In the genomic region with DNA sequence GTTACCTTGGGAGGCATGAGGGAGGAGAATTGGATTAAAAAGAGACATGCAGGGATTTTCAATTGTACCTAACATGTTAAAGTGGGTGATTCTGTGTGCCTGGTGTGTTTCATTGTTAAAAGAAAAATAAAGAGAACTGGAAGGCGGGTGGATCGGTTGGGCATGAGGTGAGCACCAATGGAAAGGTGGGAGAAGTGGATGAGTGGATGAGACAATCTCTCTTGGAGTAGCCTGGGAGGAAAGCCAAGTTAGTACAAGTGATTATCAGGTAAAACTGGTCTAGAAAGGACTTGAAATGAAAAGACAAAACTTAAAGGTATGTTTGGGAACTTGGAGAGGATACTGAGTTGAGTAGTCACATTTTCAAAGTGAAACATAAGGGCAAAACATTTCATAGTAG, we compare ENCODE assay signal across 19 cellular contexts. TPM values are rescaled to one million over a fixed set of nuclear protein-coding genes. Genes with fewer than 3 reads are reported as not detected.
A peak's percentile ranks its signal among the peaks of the same experiment; 100 is the strongest.
DNase-seq lines count a peak whose midpoint lies in the region; FAIRE-seq and TF ChIP-seq lines count a peak whose summit lies in the region.
"Had no signal": no experiment of that assay in that cellular context is flagged by ENCODE, and none has a peak within 500 bp of the region (broad histone marks: within the 10 kb centered on the region; RNA-seq: fewer than 3 reads in every experiment).

No MANE protein-coding gene starts in this region.

- H3K4me1 Mint-ChIP-seq in astrocyte (ENCODE audit: low read depth, unreplicated experiment): peaks cover 16% of the 10 kb centered on the region

- intact Hi-C loops in posterior cingulate gyrus (cut with DNase I): no loop called here
- intact Hi-C loops in colonic mucosa (cut with DNase I): no loop called here

- H3K27ac Mint-ChIP-seq in astrocyte (ENCODE audit: unreplicated experiment): no peak overlapping the region
- H3K27ac Mint-ChIP-seq: IgD-negative memory B cell; T-helper 1 cell treated with Interleukin-12 subunit alpha and Interleukin-12 subunit beta and Interleukin-4 antibody, amounts not matched to agents 30 μg/mL and 1 μg/mL, for 36 hours had no signal

- no peak overlapping the region for H3K4me3 ChIP-seq in astrocyte (ENCODE audit: insufficient read depth, low read depth, low read length)
- H3K4me3 ChIP-seq in colonic mucosa: no peak overlapping the region
- H3K4me3 ChIP-seq: A549; BLaER1 treated with 17β-estradiol and CSF1 and Interleukin-3, amounts not matched to agents 10 nM and 100 nM had no signal

- H3K27me3 ChIP-seq in astrocyte (ENCODE audit: insufficient read depth, low read length) (no peaks in the 10 kb centered on the region), colonic mucosa (no peaks in the 10 kb centered on the region)
- H3K27me3 ChIP-seq: BLaER1 treated with 17β-estradiol and CSF1 and Interleukin-3, amounts not matched to agents 10 nM and 100 nM had no signal

- H3K9ac ChIP-seq in astrocyte (ENCODE audit: low read length) (no peak overlapping the region), colonic mucosa (ENCODE audit: low read depth in 2 of 2, low read length in 2 of 2) (no peak overlapping the region)
- H3K9ac ChIP-seq: BLaER1 treated with 17β-estradiol and CSF1 and Interleukin-3, amounts not matched to agents 10 nM and 100 nM had no signal

- no peaks in the 10 kb centered on the region for H3K79me2 ChIP-seq in astrocyte (ENCODE audit: insufficient read depth, low read length)

- peak; percentile 12 for DNase-seq in NCI-H2171 treated with DMSO at 0.1 percent for 48 hours (lab: John Stamatoyannopoulos, UW)
- no peak for DNase-seq in NCI-H2171 (lab: John Stamatoyannopoulos, UW)
- DNase-seq in NCI-H2029 treated with DMSO at 0.1 percent for 48 hours (lab: John Stamatoyannopoulos, UW): peak; percentile 75
- no peak for DNase-seq in astrocyte (ENCODE audit: low read depth)
- DNase-seq in posterior cingulate gyrus: no peak
- no peak for DNase-seq in NCI-H226
- DNase-seq in colonic mucosa: no peak
- DNase-seq: EL; Kasumi-1; NCI-H146; NCI-H524 treated with DMSO at 0.1 percent for 48 hours; NK-92 treated with Interleukin-12 subunit alpha and Interleukin-12 subunit beta, amount 100 ng/mL, for 24 hours; OCI-M1; RPMI8226 had no signal

- no peaks in the 10 kb centered on the region for H3K27me3 Mint-ChIP-seq in astrocyte (ENCODE audit: low read depth, unreplicated experiment)

- H3K4me1 ChIP-seq in astrocyte (ENCODE audit: insufficient read depth, low read length) (peaks cover 11% of the 10 kb centered on the region), colonic mucosa (no peaks in the 10 kb centered on the region)
- H3K4me1 ChIP-seq: A549 had no signal

- no peak overlapping the region for H3K4me2 ChIP-seq in astrocyte (ENCODE audit: low read length)
- H3K4me2 ChIP-seq: A549; BLaER1 treated with 17β-estradiol and CSF1 and Interleukin-3, amounts not matched to agents 10 nM and 100 nM had no signal

- H3K9me3 Mint-ChIP-seq in astrocyte (ENCODE audit: unreplicated experiment): no peaks in the 10 kb centered on the region
- H3K9me3 Mint-ChIP-seq: IgD-negative memory B cell; T-helper 1 cell treated with Interleukin-12 subunit alpha and Interleukin-12 subunit beta and Interleukin-4 antibody, amounts not matched to agents 30 μg/mL and 1 μg/mL, for 36 hours had no signal

- no peaks in the 10 kb centered on the region for H3K9me3 ChIP-seq in astrocyte (ENCODE audit: insufficient read depth, low read depth, low read length)
- H3K9me3 ChIP-seq in colonic mucosa: no peaks in the 10 kb centered on the region
- H3K9me3 ChIP-seq: A549; BLaER1 treated with 17β-estradiol and CSF1 and Interleukin-3, amounts not matched to agents 10 nM and 100 nM had no signal

- H2AFZ ChIP-seq in astrocyte (ENCODE audit: low read depth, low read length): no peak overlapping the region

- TF ChIP-seq CTCF in astrocyte (IDR thresholded peaks at IDR 0.05; ENCODE audit: insufficient read depth, low read depth, low read length) (no peak), colonic mucosa (IDR thresholded peaks at IDR 0.05) (no peak)

- FAIRE-seq in astrocyte (lab: Jason Lieb, UNC): peak; percentile 43
- FAIRE-seq: A549 had no signal

- H3K27ac ChIP-seq in astrocyte (ENCODE audit: low read depth, low read length): no peak overlapping the region
- no peak overlapping the region for H3K27ac ChIP-seq in colonic mucosa
- H3K27ac ChIP-seq: A549; BLaER1 treated with 17β-estradiol and CSF1 and Interleukin-3, amounts not matched to agents 10 nM and 100 nM had no signal

- H3K36me3 ChIP-seq in astrocyte (ENCODE audit: insufficient read depth, low read length): peaks cover 5% of the 10 kb centered on the region
- H3K36me3 ChIP-seq in colonic mucosa: no peaks in the 10 kb centered on the region
- H3K36me3 ChIP-seq: BLaER1 treated with 17β-estradiol and CSF1 and Interleukin-3, amounts not matched to agents 10 nM and 100 nM had no signal

- H4K20me1 ChIP-seq in astrocyte (ENCODE audit: insufficient read depth, low read length): no peaks in the 10 kb centered on the region
- H4K20me1 ChIP-seq: BLaER1 treated with 17β-estradiol and CSF1 and Interleukin-3, amounts not matched to agents 10 nM and 100 nM had no signal

- H3K36me3 Mint-ChIP-seq in astrocyte (ENCODE audit: low read depth, unreplicated experiment): peaks cover 2% of the 10 kb centered on the region
- H3K36me3 Mint-ChIP-seq: IgD-negative memory B cell had no signal

- H3K4me3 Mint-ChIP-seq in astrocyte (ENCODE audit: unreplicated experiment): no peak overlapping the region
- H3K4me3 Mint-ChIP-seq: IgD-negative memory B cell; T-helper 1 cell treated with Interleukin-12 subunit alpha and Interleukin-12 subunit beta and Interleukin-4 antibody, amounts not matched to agents 30 μg/mL and 1 μg/mL, for 36 hours had no signal

RNA-seq across cellular contexts. Expression of a gene that starts 12.1 kb away (rescaled TPM):
- 9.3 and 9.4 TPM in 2 replicates for total RNA-seq in astrocyte
- 1 to 10 TPM; 1.3 to 2.7 TPM for total RNA-seq in colonic mucosa
- total RNA-seq: HT-29 had no signal

RNA-seq across cellular contexts. Expression of a gene that starts 54.5 kb away (rescaled TPM):
- total RNA-seq in astrocyte (3.0 and 4.7 TPM in 2 replicates), colonic mucosa (1 to 10 TPM; 1.0 to 1.4 TPM)
- total RNA-seq: HT-29 had no signal

Comparison
In these comparisons a context has a peak if more than half of its experiments do, and no peak if none do; other contexts are left out.
1. DNase-seq: peak in NCI-H2171 treated with DMSO at 0.1 percent for 48 hours (single experiment) and NCI-H2029 treated with DMSO at 0.1 percent for 48 hours (single experiment); none in NCI-H2171 (single experiment), astrocyte (single experiment), posterior cingulate gyrus (0 of 10), NCI-H226 (single experiment) and colonic mucosa (single experiment).